8 cellular contexts compared by ENCODE assay signal in genomic region chrX:16711219-16712115, GRCh38. TPM values are rescaled to one million over a fixed set of nuclear protein-coding genes. Genes with fewer than 3 reads are reported as not detected.
DNase-seq lines count a peak whose midpoint lies in the region; ATAC-seq, FAIRE-seq and TF ChIP-seq lines count a peak whose summit lies in the region.

No MANE protein-coding gene starts in this region.

- in situ Hi-C loops in GM12878 (cut with MboI) = no loop called here

- TF ChIP-seq EP300 in GM12878 (IDR thresholded peaks at IDR 0.05; ENCODE audit: borderline replicate concordance in 1 of 2, control insufficient read depth in 1 of 2, low read depth in 2 of 2, low read length in 2 of 2) = no peak

- peak; percentile 41 for FAIRE-seq in GM12878 (lab: Jason Lieb, UNC)

- H3K9ac ChIP-seq in GM12878 (ENCODE audit: control insufficient read depth, insufficient read depth, low read length) (peak overlapping the region; percentile 78), stomach smooth muscle (ENCODE audit: low read length in 2 of 2) (peak overlapping the region; percentile 65 to 71)

- H3K36me3 ChIP-seq in BJ (ENCODE audit: control insufficient read depth, insufficient read depth, low read length) (no peaks in the 10 kb centered on the region), GM12878 (ENCODE audit: control insufficient read depth in 2 of 2, insufficient read depth in 2 of 2, low read length in 1 of 2) (no peaks in the 10 kb centered on the region), stomach smooth muscle (ENCODE audit: control insufficient read depth in 2 of 2, insufficient read depth in 2 of 2, low read length in 2 of 2) (no peaks in the 10 kb centered on the region)

- BruUV-seq in GM12878 (replicated peaks; lab: Mats Ljungman, UMichigan) = no TSS peak

- ATAC-seq in GM18867 (IDR thresholded peaks at IDR 0.05; ENCODE audit: unreplicated experiment) (peak; percentile 9), GM12878 (peak; percentile 54), left colon (peak; percentile 64)

- RAD21 ChIA-PET in GM12878 (lab: Charles Lee; ENCODE audit: unreplicated experiment) = interaction anchor here (1.0 kb wide), 1 partner anchor 9 kb away, joined by 3 read pairs; no protein-coding TSS in a partner anchor

- intact Hi-C loops in GM12878 (cut with micrococcal nuclease; ENCODE audit: unreplicated experiment) (no loop called here), left colon (cut with DNase I, micrococcal nuclease) (no loop called here)

- H3K9me3 ChIP-seq in GM12878 (replicated peaks; ENCODE audit: control insufficient read depth, insufficient read depth, low read length) (no peaks in the 10 kb centered on the region), stomach smooth muscle (ENCODE audit: control insufficient read depth in 2 of 2, low read length in 2 of 2) (no peaks in the 10 kb centered on the region)

- H3K4me1 ChIP-seq in GM12878 (ENCODE audit: control insufficient read depth, insufficient read depth, low read length) (no peaks in the 10 kb centered on the region), stomach smooth muscle (ENCODE audit: control insufficient read depth, insufficient read depth, low read length) (peaks cover 10% of the 10 kb centered on the region)

- H3K27ac ChIP-seq in HL-60 (replicated peaks) = peak overlapping the region; percentile 80
- peak overlapping the region; percentile 68 for H3K27ac ChIP-seq in GM12878 (ENCODE audit: control insufficient read depth, insufficient read depth)
- H3K27ac ChIP-seq in stomach smooth muscle (ENCODE audit: low read length) = peak overlapping the region; percentile 69

- peak overlapping the region; percentile 79 for H2AFZ ChIP-seq in GM12878 (ENCODE audit: control insufficient read depth, low read depth, low read length)

- 4% methylated on average over 40 of the region's 40 CpGs for WGBS in GM12878 (ENCODE audit: insufficient coverage, insufficient replicate concordance, low lambda C conversion rate, missing lambda C conversion rate)

- peaks cover 6% of the 10 kb centered on the region; the same call in 1 of the 2 replicates for H3K79me2 ChIP-seq in GM12878 (ENCODE audit: control insufficient read depth, insufficient read depth, low read length)

- SMC1A ChIA-PET in GM12878 (lab: Charles Lee; ENCODE audit: uncharacterized antibody, unreplicated experiment) = no interaction called here

- TF ChIP-seq CTCF in BJ (IDR thresholded peaks at IDR 0.05; ENCODE audit: insufficient read depth, low read depth, low read length) = no peak
- TF ChIP-seq CTCF in HL-60 (IDR thresholded peaks at IDR 0.05; ENCODE audit: insufficient read depth, low read length) = no peak
- no peak for TF ChIP-seq CTCF in GM12878 (IDR thresholded peaks at IDR 0.05 in 2 of 3, conservative IDR thresholded peaks at IDR 0.05 in 1 of 3; ENCODE audit: control insufficient read depth in 2 of 3, extremely low read depth in 1 of 3, insufficient read depth in 1 of 3, low read depth in 3 of 3, low read length in 3 of 3)

- H3K4me2 ChIP-seq in GM12878 (ENCODE audit: control insufficient read depth, insufficient read depth) = peak overlapping the region; percentile 12

- H4K20me1 ChIP-seq in GM12878 (ENCODE audit: control insufficient read depth, insufficient read depth) = no peaks in the 10 kb centered on the region

- no peak for TF ChIP-seq RAD21 in GM12878 (IDR thresholded peaks at IDR 0.05; ENCODE audit: insufficient read depth, low read depth, low read length)

- no peak for DNase-seq in BJ (ENCODE audit: low read depth)
- DNase-seq in HL-60 (ENCODE audit: low read depth in 1 of 2, low spot score in 1 of 2) = no peak
- no peak for DNase-seq in GM12878 (ENCODE audit: low read depth, low spot score)
- DNase-seq in left colon = peak in 1 of 2 donors; percentile 29
- no peak for DNase-seq in NCI-H774 (lab: John Stamatoyannopoulos, UW)
- DNase-seq in stimulated activated CD4-positive, alpha-beta T cell treated with anti-CD3 and anti-CD28 coated beads, Interleukin-15, amount 100 ng/mL, for 24 hours = no peak

- CTCF ChIA-PET in BJ (lab: Yijun Ruan, JAX) (no interaction called here), GM12878 (lab: Yijun Ruan, JAX) (interaction anchor here (1.3 kb wide), 1 partner anchor 62 kb away, joined by 3 read pairs; no protein-coding TSS in a partner anchor)

- no peak for TF ChIP-seq POLR2A in GM12878 (IDR thresholded peaks at IDR 0.05; ENCODE audit: low read depth, low read length)

- POLR2A ChIA-PET in BJ (lab: Charles Lee) (no interaction called here), GM12878 (lab: Charles Lee) (interaction anchor here (1.0 to 1.4 kb wide), 2 partner anchors 8 to 12 kb away, joined by 4 to 5 read pairs; partner anchors contain the start of gene SYAP1)

- H3K4me3 ChIP-seq in BJ (ENCODE audit: low read depth, low read length) (peak overlapping the region; percentile 64), HL-60 (replicated peaks; ENCODE audit: insufficient read depth, low read length) (peak overlapping the region; percentile 71), GM12878 (peak overlapping the region; percentile 82), stomach smooth muscle (ENCODE audit: low read length in 2 of 2) (peak overlapping the region; percentile 74 to 78)

- H3K27me3 ChIP-seq in BJ (ENCODE audit: control insufficient read depth, insufficient read depth, low read length) (no peaks in the 10 kb centered on the region), HL-60 (ENCODE audit: insufficient read depth, poor library complexity, severe bottlenecking) (no peaks in the 10 kb centered on the region), GM12878 (replicated peaks in 1 of 2; ENCODE audit: control insufficient read depth in 2 of 2, insufficient read depth in 2 of 2, low read length in 1 of 2) (no peaks in the 10 kb centered on the region), stomach smooth muscle (ENCODE audit: control insufficient read depth in 1 of 2, insufficient read depth in 2 of 2, low read length in 2 of 2) (peaks cover 0 to 10% of the 10 kb centered on the region in 2 donors)

TF ChIP-seq in GM12878, 131 proteins besides CTCF, POLR2A, EP300 and RAD21:
- TF ChIP-seq BHLHE40 (IDR thresholded peaks at IDR 0.05; ENCODE audit: borderline replicate concordance in 1 of 2, low read depth in 2 of 2, low read length in 1 of 2) (peak in 1 of 2 experiments; percentile 24; a peak in 1 of 4 replicates), HDAC6 (IDR thresholded peaks at IDR 0.05; ENCODE audit: unreplicated experiment) (no peak)

RNA-seq across cellular contexts. Expression of gene CTPS2, which starts 1.0 kb away (rescaled TPM):
- polyA plus RNA-seq in BJ (2011; rRNA removed) (3.7 and 6.6 TPM in 2 replicates), GM12878 (2011; rRNA removed) (16.9 and 23.3 TPM in 2 replicates), GM12878 (2014; fragmentation: Illumina TruSeq; extraction: Trizol) (15.0 and 19.2 TPM in 2 replicates), GM12878 (2014; fragmentation: Nextera tagmentation; extraction: Ambion mirVana) (1 to 10 TPM; 5.9 to 7.7 TPM), GM12878 (2014; rRNA removed) (11.5 and 11.8 TPM in 2 replicates), GM12878 (2016; fragmentation: Nextera tagmentation; extraction: Ambion mirVana) (10 to 100 TPM; 11.9 to 13.5 TPM)
- 4.6 and 4.8 TPM in 2 replicates for polyA minus RNA-seq in BJ (2011; rRNA and poly(A)+ RNA removed)
- 51.7 and 54.8 TPM in 2 replicates for total RNA-seq in GM12878 (2013; cell fraction: nucleolus; rRNA removed)
- total RNA-seq in GM12878 (2014; rRNA removed) (15.4 and 18.6 TPM in 2 replicates), GM12878 (2014; rRNA removed; fragmentation: Illumina TruSeq; extraction: Trizol) (17.6 and 17.8 TPM in 2 replicates), GM12878 (2021) (13.3 and 14.9 TPM in 2 replicates), left colon (10 to 100 TPM; 16.0 to 16.5 TPM)
- 6.3 TPM for polyA plus RNA-seq in GM12878 (2011; ENCODE audit: low read depth)
- polyA plus RNA-seq in GM12878 (2011; cell fraction: cytosol; rRNA removed) = 7.4 and 9.1 TPM in 2 replicates
- polyA plus RNA-seq in GM12878 (2011; cell fraction: nucleus; rRNA removed) = 11.1 and 12.1 TPM in 2 replicates
- 6.1 and 8.4 TPM in 2 replicates for polyA plus RNA-seq in GM12878 (2012)
- 18.9 and 20.1 TPM in 2 replicates for polyA minus RNA-seq in GM12878 (2011; rRNA and poly(A)+ RNA removed)
- 5.1 and 7.9 TPM in 2 replicates for polyA minus RNA-seq in GM12878 (2011; cell fraction: cytosol; rRNA and poly(A)+ RNA removed)
- polyA minus RNA-seq in GM12878 (2011; cell fraction: nucleus; rRNA and poly(A)+ RNA removed) = 9.6 and 12.4 TPM in 2 replicates

RNA-seq across cellular contexts. Expression of gene SYAP1, which starts 7.9 kb away (rescaled TPM):
- polyA plus RNA-seq in BJ (2011; rRNA removed) (7.3 and 11.2 TPM in 2 replicates), GM12878 (2011; rRNA removed) (11.5 and 16.7 TPM in 2 replicates), GM12878 (2014; fragmentation: Illumina TruSeq; extraction: Trizol) (11.3 and 13.6 TPM in 2 replicates), GM12878 (2014; fragmentation: Nextera tagmentation; extraction: Ambion mirVana) (1 to 10 TPM; 5.9 to 6.1 TPM), GM12878 (2014; rRNA removed) (14.8 and 15.1 TPM in 2 replicates), GM12878 (2016; fragmentation: Nextera tagmentation; extraction: Ambion mirVana) (10 to 100 TPM; 29.2 to 29.9 TPM)
- 6.3 and 6.8 TPM in 2 replicates for polyA minus RNA-seq in BJ (2011; rRNA and poly(A)+ RNA removed)
- total RNA-seq in GM12878 (2013; cell fraction: nucleolus; rRNA removed) = 12.6 and 13.9 TPM in 2 replicates
- total RNA-seq in GM12878 (2014; rRNA removed) (20.7 and 23.1 TPM in 2 replicates), GM12878 (2014; rRNA removed; fragmentation: Illumina TruSeq; extraction: Trizol) (20.9 and 22.1 TPM in 2 replicates), GM12878 (2021) (17.6 and 20.3 TPM in 2 replicates), left colon (10 to 100 TPM; 50.4 to 52.0 TPM)
- polyA plus RNA-seq in GM12878 (2011; ENCODE audit: low read depth) = 4.9 TPM
- 7.7 and 7.9 TPM in 2 replicates for polyA plus RNA-seq in GM12878 (2011; cell fraction: cytosol; rRNA removed)
- 3.1 and 3.3 TPM in 2 replicates for polyA plus RNA-seq in GM12878 (2011; cell fraction: nucleus; rRNA removed)
- polyA plus RNA-seq in GM12878 (2012) = 9.0 and 9.8 TPM in 2 replicates
- 9.9 and 10.0 TPM in 2 replicates for polyA minus RNA-seq in GM12878 (2011; rRNA and poly(A)+ RNA removed)
- polyA minus RNA-seq in GM12878 (2011; cell fraction: cytosol; rRNA and poly(A)+ RNA removed) = 5.3 and 6.8 TPM in 2 replicates
- 2.7 and 5.3 TPM in 2 replicates for polyA minus RNA-seq in GM12878 (2011; cell fraction: nucleus; rRNA and poly(A)+ RNA removed)

Comparison
In these comparisons a context has a peak if more than half of its experiments do, and no peak if none do; other contexts are left out.
1. ATAC-seq: peak in every context shown above with its lines; median percentile 64 in left colon; 54 in GM12878; 9 in GM18867.